In genomic region chr18:12703096-12703567, GRCh38 we compare ENCODE assay signal across 8 cellular contexts. TPM values are rescaled to one million over a fixed set of nuclear protein-coding genes. Genes with fewer than 3 reads are reported as not detected.
DNase-seq lines count a peak whose midpoint lies in the region; ATAC-seq, FAIRE-seq and TF ChIP-seq lines count a peak whose summit lies in the region.

No MANE protein-coding gene starts in this region.

- no peak for FAIRE-seq in kidney (lab: Jason Lieb, UNC)

- H3K4me1 Mint-ChIP-seq in CD14-positive monocyte = peaks cover 31% of the 10 kb centered on the region
- H3K4me1 Mint-ChIP-seq in activated T-helper 2 cell treated with anti-CD3 and anti-CD28 coated beads, Interferon-gamma antibody, Interleukin-2, Interleukin-4, amounts not matched to agents 10 μg/mL and 5 μg/mL and 100 μg/mL, durations not matched to agents 14 hours and 24 hours and 36 hours (ENCODE audit: low read depth) = peaks cover 31% of the 10 kb centered on the region

- in situ Hi-C loops in HAP-1 (cut with MboI; ENCODE audit: low sequenced_read_pairs) = no loop called here

- no peaks in the 10 kb centered on the region for H3K27me3 ChIP-seq in HAP-1 (ENCODE audit: low read depth)
- no peaks in the 10 kb centered on the region for H3K27me3 ChIP-seq in thoracic aorta (replicated peaks; ENCODE audit: insufficient read depth)

- H3K27ac ChIP-seq in kidney (ENCODE audit: low read depth in 2 of 2, low read length in 2 of 2) = peak overlapping the region; percentile 98 to 99
- H3K27ac ChIP-seq in thoracic aorta = peak overlapping the region; percentile 95 to 98

- H3K27me3 Mint-ChIP-seq in CD14-positive monocyte (ENCODE audit: low read depth in 3 of 3) = no peaks in the 10 kb centered on the region
- H3K27me3 Mint-ChIP-seq in activated T-helper 2 cell treated with anti-CD3 and anti-CD28 coated beads, Interferon-gamma antibody, Interleukin-2, Interleukin-4, amounts not matched to agents 10 μg/mL and 5 μg/mL and 100 μg/mL, durations not matched to agents 14 hours and 24 hours and 36 hours (ENCODE audit: low read depth) = no peaks in the 10 kb centered on the region

- H3K9me3 Mint-ChIP-seq in CD14-positive monocyte = no peaks in the 10 kb centered on the region
- no peaks in the 10 kb centered on the region for H3K9me3 Mint-ChIP-seq in activated T-helper 2 cell treated with anti-CD3 and anti-CD28 coated beads, Interferon-gamma antibody, Interleukin-2, Interleukin-4, amounts not matched to agents 10 μg/mL and 5 μg/mL and 100 μg/mL, durations not matched to agents 14 hours and 24 hours and 36 hours

- ATAC-seq in thoracic aorta (ENCODE audit: insufficient number of reproducible peaks, low FRiP score, low read depth) = no peak
- ATAC-seq in HG03097 (IDR thresholded peaks at IDR 0.05; ENCODE audit: low FRiP score, unreplicated experiment) = no peak
- no peak for ATAC-seq in GM21825 (IDR thresholded peaks at IDR 0.05; ENCODE audit: unreplicated experiment)

- no peaks in the 10 kb centered on the region for H3K9me3 ChIP-seq in HAP-1
- H3K9me3 ChIP-seq in kidney (ENCODE audit: control insufficient read depth in 1 of 2, low read length in 2 of 2) = no peaks in the 10 kb centered on the region
- H3K9me3 ChIP-seq in thoracic aorta = no peaks in the 10 kb centered on the region

- peaks cover 25 to 36% of the 10 kb centered on the region in 2 donors for H3K36me3 Mint-ChIP-seq in CD14-positive monocyte
- peaks cover 54% of the 10 kb centered on the region for H3K36me3 Mint-ChIP-seq in activated T-helper 2 cell treated with anti-CD3 and anti-CD28 coated beads, Interferon-gamma antibody, Interleukin-2, Interleukin-4, amounts not matched to agents 10 μg/mL and 5 μg/mL and 100 μg/mL, durations not matched to agents 14 hours and 24 hours and 36 hours (ENCODE audit: low read depth)

- intact Hi-C loops in CD14-positive monocyte (cut with micrococcal nuclease) (loop anchor here in 1 of 2 donors (5.0 kb wide), 1 partner anchor 1024 kb away; the partner anchor contains the start of genes FAM210A and RNMT), kidney (cut with DNase I) (no loop called here)
- intact Hi-C loops in activated T-helper 2 cell treated with anti-CD3 and anti-CD28 coated beads, Interferon-gamma antibody, Interleukin-2, Interleukin-4, amounts not matched to agents 10 μg/mL and 5 μg/mL and 100 μg/mL, durations not matched to agents 14 hours and 24 hours and 36 hours (cut with micrococcal nuclease) = loop anchor here (1.0 to 5.0 kb wide), 6 partner anchors 44 to 851 kb away; partner anchors contain the start of genes AFG3L2, CEP192, CHMP1B and SEH1L

- TF ChIP-seq CTCF in CD14-positive monocyte (IDR thresholded peaks at IDR 0.05) (no peak), kidney (IDR thresholded peaks at IDR 0.05; ENCODE audit: borderline replicate concordance, extremely low read depth, insufficient read depth) (no peak), thoracic aorta (IDR thresholded peaks at IDR 0.05) (no peak)

- DNase-seq in CD14-positive monocyte (ENCODE audit: low spot score) (no peak), HAP-1 (ENCODE audit: low spot score in 2 of 2) (no peak), kidney (no peak), thoracic aorta (ENCODE audit: low spot score) (no peak), DMS79 treated with DMSO at 0.1 percent for 48 hours (lab: John Stamatoyannopoulos, UW) (no peak)
- no peak for DNase-seq in activated T-helper 2 cell treated with anti-CD3 and anti-CD28 coated beads, Interferon-gamma antibody, Interleukin-2, Interleukin-4, amounts not matched to agents 10 μg/mL and 5 μg/mL and 100 μg/mL, durations not matched to agents 14 hours and 24 hours and 36 hours (ENCODE audit: low spot score)

- H3K27ac Mint-ChIP-seq in CD14-positive monocyte = peak overlapping the region; percentile 98 to 100 (median 99)
- H3K27ac Mint-ChIP-seq in activated T-helper 2 cell treated with anti-CD3 and anti-CD28 coated beads, Interferon-gamma antibody, Interleukin-2, Interleukin-4, amounts not matched to agents 10 μg/mL and 5 μg/mL and 100 μg/mL, durations not matched to agents 14 hours and 24 hours and 36 hours = peak overlapping the region; percentile 99

- peak overlapping the region; percentile 61 to 88 for H3K9ac ChIP-seq in kidney (ENCODE audit: low read length in 2 of 2)

- H3K36me3 ChIP-seq in HAP-1 (replicated peaks) (peaks cover 48% of the 10 kb centered on the region), kidney (ENCODE audit: control insufficient read depth in 1 of 2, insufficient read depth in 2 of 2, low read length in 2 of 2) (peaks cover 9 to 13% of the 10 kb centered on the region in 2 donors), thoracic aorta (peaks cover 18% of the 10 kb centered on the region)

- H3K4me3 ChIP-seq in HAP-1 = peak overlapping the region; percentile 96
- peak overlapping the region; percentile 82 to 87 for H3K4me3 ChIP-seq in kidney (ENCODE audit: low read length in 2 of 2)
- H3K4me3 ChIP-seq in thoracic aorta = peak overlapping the region; percentile 94

- peak overlapping the region; percentile 98 to 99 for H3K4me3 Mint-ChIP-seq in CD14-positive monocyte
- peak overlapping the region; percentile 100 for H3K4me3 Mint-ChIP-seq in activated T-helper 2 cell treated with anti-CD3 and anti-CD28 coated beads, Interferon-gamma antibody, Interleukin-2, Interleukin-4, amounts not matched to agents 10 μg/mL and 5 μg/mL and 100 μg/mL, durations not matched to agents 14 hours and 24 hours and 36 hours (ENCODE audit: low read depth)

- H3K4me1 ChIP-seq in HAP-1 = peaks cover 23% of the 10 kb centered on the region
- H3K4me1 ChIP-seq in kidney (ENCODE audit: control insufficient read depth in 1 of 2, insufficient read depth in 1 of 2, low read depth in 1 of 2, low read length in 2 of 2) = peaks cover 11 to 18% of the 10 kb centered on the region in 2 donors
- H3K4me1 ChIP-seq in thoracic aorta (ENCODE audit: control insufficient read depth in 1 of 2, low read depth in 2 of 2) = peaks cover 23 to 34% of the 10 kb centered on the region in 2 donors

RNA-seq across cellular contexts. Expression of gene PSMG2, which starts 0.3 kb away (rescaled TPM):
- polyA plus RNA-seq in CD14-positive monocyte (100 to 1,000 TPM; 118 to 143 TPM), kidney (ENCODE audit: insufficient read depth, low read depth, low replicate concordance) (108 TPM)
- total RNA-seq in activated T-helper 2 cell treated with anti-CD3 and anti-CD28 coated beads, Interferon-gamma antibody, Interleukin-2, Interleukin-4, amounts not matched to agents 10 μg/mL and 5 μg/mL and 100 μg/mL, durations not matched to agents 14 hours and 24 hours and 36 hours = 105 and 107 TPM in 2 replicates
- total RNA-seq in kidney (66.2 TPM), thoracic aorta (10 to 100 TPM; 64.6 to 65.9 TPM)

RNA-seq across cellular contexts. Expression of gene CEP76, which starts 0.6 kb away (rescaled TPM):
- polyA plus RNA-seq in CD14-positive monocyte (1 to 10 TPM; 2.7 to 3.4 TPM), kidney (ENCODE audit: insufficient read depth, low read depth, low replicate concordance) (2.0 TPM)
- total RNA-seq in activated T-helper 2 cell treated with anti-CD3 and anti-CD28 coated beads, Interferon-gamma antibody, Interleukin-2, Interleukin-4, amounts not matched to agents 10 μg/mL and 5 μg/mL and 100 μg/mL, durations not matched to agents 14 hours and 24 hours and 36 hours = 14.5 and 17.6 TPM in 2 replicates
- total RNA-seq in kidney (5.3 TPM), thoracic aorta (1 to 10 TPM; 5.2 to 8.3 TPM)

RNA-seq across cellular contexts. Expression of gene SPIRE1, which starts 45.2 kb away (rescaled TPM):
- polyA plus RNA-seq in CD14-positive monocyte (1 to 10 TPM; 1.7 to 1.8 TPM), kidney (ENCODE audit: insufficient read depth, low read depth, low replicate concordance) (12.3 TPM)
- total RNA-seq in activated T-helper 2 cell treated with anti-CD3 and anti-CD28 coated beads, Interferon-gamma antibody, Interleukin-2, Interleukin-4, amounts not matched to agents 10 μg/mL and 5 μg/mL and 100 μg/mL, durations not matched to agents 14 hours and 24 hours and 36 hours = 16.5 and 19.0 TPM in 2 replicates
- total RNA-seq in kidney (35.1 TPM), thoracic aorta (10 to 100 TPM; 26.8 to 39.6 TPM)
